ENCODE assay signal across 8 cellular contexts in genomic region chr18:77054288-77054605, GRCh38.
DNase-seq lines count a peak whose midpoint lies in the region; ATAC-seq, FAIRE-seq and TF ChIP-seq lines count a peak whose summit lies in the region.

No MANE protein-coding gene starts in this region.

- CTCF ChIA-PET in HEK293 (lab: Yijun Ruan, JAX), result interaction anchor here (0.5 to 2.1 kb wide), 16 partner anchors 12 to 748 kb away, joined by 3 to 10 read pairs (median 4); no protein-coding TSS in a partner anchor
- CTCF ChIA-PET in HepG2 (lab: Yijun Ruan, JAX; ENCODE audit: low intra/inter-chr PET ratio, low total read pairs), result interaction anchor here (1.5 to 3.0 kb wide), 2 partner anchors 54 to 179 kb away, joined by 5 to 16 read pairs; no protein-coding TSS in a partner anchor

- H3K79me2 ChIP-seq in HepG2 (ENCODE audit: insufficient read depth, low read length), result no peaks in the 10 kb centered on the region

- peaks cover 32% of the 10 kb centered on the region for H3K36me3 Mint-ChIP-seq in T-helper 2 cell treated with Interferon-gamma antibody and Interleukin-4, amounts not matched to agents 5 μg/mL and 100 μg/mL, for 36 hours (ENCODE audit: low read depth)

- POLR2A ChIA-PET in HEK293 (lab: Yijun Ruan, JAX), result interaction anchor here (0.8 kb wide), 1 partner anchor 78 kb away, joined by 3 read pairs; the partner anchor contains the start of gene MBP
- POLR2A ChIA-PET in HepG2 (lab: Yijun Ruan, JAX), result no interaction called here

- H3K27me3 Mint-ChIP-seq in T-helper 2 cell treated with Interferon-gamma antibody and Interleukin-4, amounts not matched to agents 5 μg/mL and 100 μg/mL, for 36 hours (ENCODE audit: low read depth), result no peaks in the 10 kb centered on the region

- no peaks in the 10 kb centered on the region for H4K20me1 ChIP-seq in HepG2 (ENCODE audit: insufficient read depth, low read length)

- no peak for DNase-seq in T-helper 2 cell treated with Interferon-gamma antibody and Interleukin-4, amounts not matched to agents 5 μg/mL and 100 μg/mL, for 36 hours (ENCODE audit: low spot score)
- DNase-seq in HepG2 (ENCODE audit: low spot score), result no peak
- no peak for DNase-seq in vagina (ENCODE audit: extremely low spot score in 2 of 2)
- no peak for DNase-seq in Ammon's horn (ENCODE audit: low spot score)
- no peak for DNase-seq in T1000 (lab: John Stamatoyannopoulos, UW)
- no peak for DNase-seq in cortex of kidney (lab: John Stamatoyannopoulos, UW)

- intact Hi-C loops in HepG2 (cut with micrococcal nuclease; ENCODE audit: unreplicated experiment), result no loop called here
- intact Hi-C loops in vagina (cut with DNase I), result no loop called here

- in situ Hi-C loops in HepG2 (cut with HindIII; ENCODE audit: extremely low pct_ligation_motif_present, low pct_unique_long_range_greater_than_20kb), result loop anchor here (5.0 kb wide), 1 partner anchor 52 kb away; no protein-coding TSS in a partner anchor

- peaks cover 53% of the 10 kb centered on the region for H3K4me1 Mint-ChIP-seq in T-helper 2 cell treated with Interferon-gamma antibody and Interleukin-4, amounts not matched to agents 5 μg/mL and 100 μg/mL, for 36 hours (ENCODE audit: low read depth)

- peak overlapping the region; percentile 99 for H3K27ac Mint-ChIP-seq in T-helper 2 cell treated with Interferon-gamma antibody and Interleukin-4, amounts not matched to agents 5 μg/mL and 100 μg/mL, for 36 hours

- ATAC-seq in HepG2, result no peak

- BruUV-seq in HepG2 (replicated peaks; lab: Mats Ljungman, UMichigan), result no TSS peak

- TF ChIP-seq EP300 in HepG2 (IDR thresholded peaks at IDR 0.05; ENCODE audit: low read depth in 2 of 2, low read length in 2 of 2) (no peak), HepG2 (CRISPR knock-in tag; IDR thresholded peaks at IDR 0.05; ENCODE audit: borderline replicate concordance) (no peak)

- no peak for TF ChIP-seq POLR2A in HepG2 (IDR thresholded peaks at IDR 0.05; ENCODE audit: insufficient read depth in 1 of 2, low read depth in 2 of 2, low read length in 2 of 2)
- TF ChIP-seq POLR2A in vagina (IDR thresholded peaks at IDR 0.05), result no peak

- H3K27ac ChIP-seq in HEK293 (ENCODE audit: extremely low read depth, low read depth, low read length) (peak overlapping the region; percentile 69), HepG2 (ENCODE audit: extremely low read length, insufficient read depth, low read length) (peak overlapping the region; percentile 72), vagina (peak overlapping the region; percentile 85)

- H3K9ac ChIP-seq in HepG2 (ENCODE audit: insufficient read depth, low read depth, low read length), result peak overlapping the region; percentile 61

- H3K9me3 ChIP-seq in HEK293 (ENCODE audit: control insufficient read depth, insufficient read depth, low read depth, low read length) (no peaks in the 10 kb centered on the region), HepG2 (ENCODE audit: low read length) (no peaks in the 10 kb centered on the region), vagina (no peaks in the 10 kb centered on the region)

- no peak for TF ChIP-seq RAD21 in HepG2 (CRISPR knock-in tag; IDR thresholded peaks at IDR 0.05)

- peak overlapping the region; percentile 74 for H3K4me3 Mint-ChIP-seq in T-helper 2 cell treated with Interferon-gamma antibody and Interleukin-4, amounts not matched to agents 5 μg/mL and 100 μg/mL, for 36 hours

- H3K36me3 ChIP-seq in HEK293 (ENCODE audit: control insufficient read depth in 2 of 2, insufficient read depth in 1 of 2, low read length in 2 of 2) (no peaks in the 10 kb centered on the region), HepG2 (replicated peaks in 1 of 2; ENCODE audit: control insufficient read depth in 1 of 2, insufficient read depth in 2 of 2, low read length in 2 of 2) (no peaks in the 10 kb centered on the region), vagina (no peaks in the 10 kb centered on the region)

- no peaks in the 10 kb centered on the region for H3K9me3 Mint-ChIP-seq in T-helper 2 cell treated with Interferon-gamma antibody and Interleukin-4, amounts not matched to agents 5 μg/mL and 100 μg/mL, for 36 hours

- H3K4me1 ChIP-seq in HEK293 (ENCODE audit: control insufficient read depth, insufficient read depth, low read length) (peaks cover 25% of the 10 kb centered on the region), HepG2 (ENCODE audit: insufficient read depth, low read length) (peaks cover 43% of the 10 kb centered on the region), vagina (peaks cover 64% of the 10 kb centered on the region)

- TF ChIP-seq CTCF in HEK293 (tag by site-specific recombination; IDR thresholded peaks at IDR 0.05) (no peak), HepG2 (CRISPR knock-in tag; IDR thresholded peaks at IDR 0.05) (no peak), vagina (IDR thresholded peaks at IDR 0.05) (no peak)

- no peak for FAIRE-seq in HepG2 (lab: Jason Lieb, UNC)

- 92% methylated on average over 6 of the region's 6 CpGs for WGBS in HepG2 (ENCODE audit: low lambda C conversion rate)

- H2AFZ ChIP-seq in HepG2 (ENCODE audit: low read length), result no peak overlapping the region

- peak overlapping the region; percentile 20; the same call in 1 of the 2 replicates for H3K4me3 ChIP-seq in GM08714 (ENCODE audit: low read length)
- no peak overlapping the region for H3K4me3 ChIP-seq in HEK293 (ENCODE audit: low read depth, low read length)
- H3K4me3 ChIP-seq in HepG2 (replicated peaks in 1 of 3; ENCODE audit: insufficient read depth in 1 of 3, low read depth in 2 of 3, low read length in 3 of 3), result 0 out of 6 replicates have a peak overlapping the region, but pooled peaks of 1 of the 3 experiments have one; percentile 4
- H3K4me3 ChIP-seq in vagina, result peak overlapping the region in 1 of 2 donors; percentile 7

- H3K27me3 ChIP-seq in HepG2 (ENCODE audit: control insufficient read depth in 1 of 2, insufficient read depth in 2 of 2, low read length in 2 of 2) (no peaks in the 10 kb centered on the region), vagina (no peaks in the 10 kb centered on the region)

- H3K4me2 ChIP-seq in HepG2 (ENCODE audit: low read depth, low read length), result peak overlapping the region; percentile 94

TF ChIP-seq in HEK293, 187 proteins besides CTCF, POLR2A, EP300 and RAD21:
- TF ChIP-seq ZFP69B (tag by site-specific recombination; IDR thresholded peaks at IDR 0.05) (peak; percentile 42; the same call in 1 of the 2 replicates), WT1 (tag by site-specific recombination; IDR thresholded peaks at IDR 0.05) (no peak), KLF1 (tag by site-specific recombination; IDR thresholded peaks at IDR 0.05) (peak; percentile 80)

TF ChIP-seq in HepG2, 621 proteins besides CTCF, POLR2A, EP300 and RAD21:
- TF ChIP-seq, protein P1, sequence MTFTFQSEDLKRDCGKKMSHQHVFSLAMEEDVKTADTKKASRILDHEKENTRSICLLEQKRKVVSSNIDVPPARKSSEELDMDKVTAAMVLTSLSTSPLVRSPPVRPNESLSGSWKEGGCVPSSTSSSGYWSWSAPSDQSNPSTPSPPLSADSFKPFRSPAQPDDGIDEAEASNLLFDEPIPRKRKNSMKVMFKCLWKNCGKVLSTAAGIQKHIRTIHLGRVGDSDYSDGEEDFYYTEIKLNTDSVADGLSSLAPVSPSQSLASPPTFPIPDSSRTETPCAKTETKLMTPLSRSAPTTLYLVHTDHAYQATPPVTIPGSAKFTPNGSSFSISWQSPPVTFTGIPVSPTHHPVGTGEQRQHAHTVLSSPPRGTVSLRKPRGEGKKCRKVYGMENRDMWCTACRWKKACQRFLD (CRISPR knock-in tag; IDR thresholded peaks at IDR 0.05; ENCODE audit: borderline replicate concordance), result no peak
- TF ChIP-seq RBFOX2 (IDR thresholded peaks at IDR 0.05; ENCODE audit: low read depth, low read length), result no peak
- 0 out of 2 replicates have a peak, but pooled peaks have one; percentile 13 for TF ChIP-seq ZNF788 (CRISPR knock-in tag; IDR thresholded peaks at IDR 0.05; ENCODE audit: borderline replicate concordance)
- no peak for TF ChIP-seq KLF13 (CRISPR knock-in tag; IDR thresholded peaks at IDR 0.05)
- no peak for TF ChIP-seq TEAD2 (CRISPR knock-in tag; IDR thresholded peaks at IDR 0.05)
- no peak for TF ChIP-seq ZBTB42 (CRISPR knock-in tag; IDR thresholded peaks at IDR 0.05)
- 0 out of 2 replicates have a peak, but pooled peaks have one; percentile 3 for TF ChIP-seq TAF1 (CRISPR knock-in tag; IDR thresholded peaks at IDR 0.05)
- TF ChIP-seq, protein P2, sequence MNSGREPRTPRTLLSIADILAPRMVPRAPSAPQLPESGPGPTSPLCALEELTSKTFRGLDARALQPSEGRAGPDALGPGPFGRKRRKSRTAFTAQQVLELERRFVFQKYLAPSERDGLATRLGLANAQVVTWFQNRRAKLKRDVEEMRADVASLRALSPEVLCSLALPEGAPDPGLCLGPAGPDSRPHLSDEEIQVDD (CRISPR knock-in tag; IDR thresholded peaks at IDR 0.05; ENCODE audit: borderline replicate concordance), result 0 out of 2 replicates have a peak, but pooled peaks have one; percentile 26
- TF ChIP-seq ZNF572 (CRISPR knock-in tag; IDR thresholded peaks at IDR 0.05), result 0 out of 2 replicates have a peak, but pooled peaks have one; percentile 11
- no peak for TF ChIP-seq ZNF558 (CRISPR knock-in tag; IDR thresholded peaks at IDR 0.05; ENCODE audit: borderline replicate concordance)
- no peak for TF ChIP-seq ZNF543 (CRISPR knock-in tag; IDR thresholded peaks at IDR 0.05)
- TF ChIP-seq ZNF83 (CRISPR knock-in tag; IDR thresholded peaks at IDR 0.05; ENCODE audit: borderline replicate concordance), result no peak
- 0 out of 2 replicates have a peak, but pooled peaks have one; percentile 3 for TF ChIP-seq HOXA9 (CRISPR knock-in tag; IDR thresholded peaks at IDR 0.05; ENCODE audit: borderline replicate concordance)
- no peak for TF ChIP-seq ZIK1 (CRISPR knock-in tag; IDR thresholded peaks at IDR 0.05; ENCODE audit: borderline replicate concordance, low read depth)
